ENCODE assay signal across 22 cellular contexts in the genomic region with DNA sequence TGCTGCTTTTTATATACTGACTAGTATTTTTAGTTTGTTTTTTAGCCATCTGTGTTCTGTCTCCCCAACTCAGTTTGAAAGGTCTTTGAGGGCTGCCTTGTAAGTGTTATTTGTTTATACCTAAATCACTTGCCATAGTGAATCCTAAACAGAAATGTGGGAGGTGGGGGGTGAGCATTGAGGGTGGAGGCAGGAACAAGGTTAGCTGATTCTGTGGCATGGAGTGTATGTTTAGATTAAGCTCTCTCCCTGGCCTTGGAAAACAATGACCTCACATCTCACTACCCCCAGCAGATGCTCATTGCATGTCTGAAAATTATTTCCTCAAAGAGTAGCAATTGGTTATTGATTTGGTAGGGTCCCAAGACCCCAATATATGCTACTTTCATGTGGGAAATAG. TPM values are rescaled to one million over a fixed set of nuclear protein-coding genes. Genes with fewer than 3 reads are reported as not detected.
"Had no signal": no experiment of that assay in that cellular context is flagged by ENCODE, and none has a peak within 500 bp of the region (broad histone marks: within the 10 kb centered on the region; RNA-seq: fewer than 3 reads in every experiment).

No MANE protein-coding gene starts in this region.

- H3K27ac ChIP-seq: ascending aorta, body of pancreas, Peyer's patch, RWPE1 had no signal

- H3K27me3 ChIP-seq: ascending aorta, body of pancreas, Peyer's patch had no signal

- DNase-seq: activated CD4-positive, alpha-beta T cell treated with anti-CD3 and anti-CD28 coated beads for 48 hours; activated CD4-positive, alpha-beta T cell treated with anti-CD3 and anti-CD28 coated beads, Interleukin-2, amount 50 U/mL, for 48 hours; activated CD4-positive, CD25-positive, alpha-beta regulatory T cell treated with anti-CD3 and anti-CD28 coated beads, Interleukin-2, amount 50 U/mL, for 72 hours; activated CD8-positive, alpha-beta memory T cell treated with anti-CD3 and anti-CD28 coated beads, Interleukin-2, amount 10 ng/mL, durations not matched to agents 7 days and 5 days; activated effector memory CD4-positive, alpha-beta T cell treated with Interleukin-2 at 50 U/mL for 16 hours; activated naive CD4-positive, alpha-beta T cell; activated T-cell treated with anti-CD3 and anti-CD28 coated beads, Interleukin-2, amount 50 U/mL, for 24 hours; amniotic stem cell; body of pancreas; Kasumi-1; NCI-H1105 treated with DMSO at 0.1 percent for 48 hours; NCI-H146; NCI-H187 treated with DMSO at 0.1 percent for 48 hours; NCI-H2081 treated with DMSO at 0.1 percent for 48 hours; NCI-H446; NCI-H524; Peyer's patch; Right ventricle myocardium superior had no signal

- H3K4me3 ChIP-seq: ascending aorta, body of pancreas, Peyer's patch had no signal

- H3K36me3 ChIP-seq: ascending aorta, Peyer's patch had no signal

- ATAC-seq: activated CD8-positive, alpha-beta memory T cell treated with anti-CD3 and anti-CD28 coated beads, Interleukin-2, amount 10 ng/mL, durations not matched to agents 7 days and 5 days; body of pancreas; WTC11 had no signal

- H3K9me3 ChIP-seq: ascending aorta, body of pancreas, Peyer's patch had no signal

- H3K4me1 ChIP-seq: ascending aorta had no signal

RNA-seq across cellular contexts. Expression of a gene that starts 1.2 kb away (rescaled TPM):
- total RNA-seq: activated CD8-positive, alpha-beta memory T cell treated with anti-CD3 and anti-CD28 coated beads, Interleukin-2, amount 10 ng/mL, durations not matched to agents 7 days and 5 days; activated T-helper 1 cell treated with anti-CD3 and anti-CD28 coated beads, Interleukin-12 subunit alpha, Interleukin-12 subunit beta, Interleukin-2, Interleukin-4 antibody, amounts not matched to agents 30 ng/mL and 10 ng/mL and 1 ng/mL, durations not matched to agents 14 hours and 24 hours and 36 hours had no signal
